ENCODE assay signal across 10 cellular contexts in the genomic region with DNA sequence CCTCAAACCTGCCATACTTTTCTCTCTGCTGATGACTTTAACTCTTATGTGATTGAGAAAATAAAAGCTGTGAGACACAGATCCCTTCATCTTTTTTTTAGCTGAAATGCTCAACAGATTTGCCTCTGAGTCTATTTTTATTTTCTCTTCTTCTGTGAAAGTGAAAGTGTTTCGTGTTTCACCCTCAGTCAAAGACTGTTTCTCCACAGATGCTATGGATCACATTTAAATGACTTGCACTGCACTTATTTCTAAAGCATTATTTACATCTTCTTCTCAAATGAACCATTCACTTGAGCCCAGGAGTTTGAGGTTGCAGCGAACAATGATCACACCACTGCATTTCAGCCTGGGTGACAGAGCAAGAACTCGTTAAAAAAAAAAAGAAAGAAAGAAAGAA.
DNase-seq lines count a peak whose midpoint lies in the region; ATAC-seq and TF ChIP-seq lines count a peak whose summit lies in the region.
"Had no signal": no experiment of that assay in that cellular context is flagged by ENCODE, and none has a peak within 500 bp of the region (broad histone marks: within the 10 kb centered on the region; RNA-seq: fewer than 3 reads in every experiment).

No MANE protein-coding gene starts in this region.

- H3K27ac ChIP-seq in thyroid gland: no peak overlapping the region

- no peaks in the 10 kb centered on the region for H3K36me3 ChIP-seq in thyroid gland

- no peaks in the 10 kb centered on the region for H3K9me3 ChIP-seq in thyroid gland

- no peak for TF ChIP-seq POLR2A in thyroid gland (IDR thresholded peaks at IDR 0.05)

- no peaks in the 10 kb centered on the region for H3K4me1 ChIP-seq in thyroid gland

- TF ChIP-seq CTCF in thyroid gland (IDR thresholded peaks at IDR 0.05): no peak

- no peaks in the 10 kb centered on the region for H3K27me3 ChIP-seq in thyroid gland

- no peak overlapping the region for H3K4me3 ChIP-seq in thyroid gland (replicated peaks in 1 of 3)
- H3K4me3 ChIP-seq: lung had no signal

- peak; percentile 2 for DNase-seq in astrocyte of the hippocampus (ENCODE audit: low read depth, low spot score)
- DNase-seq in central memory CD4-positive, alpha-beta T cell: no peak
- DNase-seq in cerebellar cortex (ENCODE audit: low spot score): no peak
- DNase-seq in thyroid gland: no peak
- DNase-seq: NCI-H82 had no signal

- intact Hi-C loops in thyroid gland (cut with DNase I): no loop called here

- WGBS in thyroid gland, 2 donors: 77 to 85% methylated on average over 3 of the region's 3 CpGs

- ATAC-seq in GM18858 (IDR thresholded peaks at IDR 0.05; ENCODE audit: unreplicated experiment) (peak; percentile 97), GM21528 (IDR thresholded peaks at IDR 0.05; ENCODE audit: low FRiP score, unreplicated experiment) (peak; percentile 92), HG03135 (IDR thresholded peaks at IDR 0.05; ENCODE audit: unreplicated experiment) (peak; percentile 72), HG02938 (IDR thresholded peaks at IDR 0.05; ENCODE audit: unreplicated experiment) (no peak)
